Comparison of ENCODE assay signal across 12 cellular contexts in genomic region chr19:3509566-3509989, GRCh38. TPM values are rescaled to one million over a fixed set of nuclear protein-coding genes. Genes with fewer than 3 reads are reported as not detected.
DNase-seq lines count a peak whose midpoint lies in the region; ATAC-seq and TF ChIP-seq lines count a peak whose summit lies in the region.
"Had no signal": no experiment of that assay in that cellular context is flagged by ENCODE, and none has a peak within 500 bp of the region (broad histone marks: within the 10 kb centered on the region; RNA-seq: fewer than 3 reads in every experiment).

No MANE protein-coding gene starts in this region.

- intact Hi-C loops in gastrocnemius medialis (cut with DNase I; ENCODE audit: low total_unique reads), result loop anchor here (5.0 to 10.0 kb wide), 2 partner anchors 253 to 555 kb away; partner anchors contain the start of genes APBA3 and MRPL54
- intact Hi-C loops in heart left ventricle (cut with DNase I), result no loop called here

- no peak overlapping the region for H3K4me3 ChIP-seq in ACC112 (ENCODE audit: low read depth, low read length)
- H3K4me3 ChIP-seq in gastrocnemius medialis, result no peak overlapping the region
- H3K4me3 ChIP-seq in heart left ventricle, result no peak overlapping the region

- H3K27ac ChIP-seq in ACC112 (ENCODE audit: low read depth, low read length) (peak overlapping the region; percentile 26; the same call in 1 of the 2 replicates), gastrocnemius medialis (no peak overlapping the region), heart left ventricle (no peak overlapping the region)

- no peak overlapping the region for H2AFZ ChIP-seq in ACC112 (ENCODE audit: low read length, unreplicated experiment)

- DNase-seq in HCEC 1CT (peak; percentile 40), memory B cell (ENCODE audit: low spot score in 2 of 2) (no peak), gastrocnemius medialis (no peak), heart left ventricle (no peak)
- DNase-seq in activated naive CD4-positive, alpha-beta T cell treated with anti-CD3 and anti-CD28 coated beads, Interleukin-2, amount 50 U/mL, for 72 hours (ENCODE audit: low spot score in 2 of 2), result no peak
- DNase-seq: activated CD4-positive, CD25-positive, alpha-beta regulatory T cell treated with anti-CD3 and anti-CD28 coated beads, Interleukin-2, amount 50 U/mL, for 72 hours; nucleus accumbens had no signal

- H3K9me3 ChIP-seq in gastrocnemius medialis (no peaks in the 10 kb centered on the region), heart left ventricle (no peaks in the 10 kb centered on the region)

- no peaks in the 10 kb centered on the region for H3K9me3 Mint-ChIP-seq in activated naive CD4-positive, alpha-beta T cell treated with anti-CD3 and anti-CD28 coated beads, Interleukin-2, amount 50 U/mL, for 72 hours
- H3K9me3 Mint-ChIP-seq in memory B cell, result no peaks in the 10 kb centered on the region

- peak in 1 of 2 donors; percentile 19 for ATAC-seq in activated naive CD4-positive, alpha-beta T cell treated with anti-CD3 and anti-CD28 coated beads, Interleukin-2, amount 50 U/mL, for 72 hours
- ATAC-seq in memory B cell (ENCODE audit: low read depth) (no peak), GM19397 (IDR thresholded peaks at IDR 0.05; ENCODE audit: unreplicated experiment) (no peak), GM18502 (IDR thresholded peaks at IDR 0.05; ENCODE audit: poor library complexity, unreplicated experiment) (no peak), gastrocnemius medialis (no peak), heart left ventricle (no peak)

- H3K27me3 ChIP-seq in ACC112 (ENCODE audit: insufficient read depth, low read length) (no peaks in the 10 kb centered on the region), gastrocnemius medialis (no peaks in the 10 kb centered on the region), heart left ventricle (no peaks in the 10 kb centered on the region)

- peaks cover 18 to 21% of the 10 kb centered on the region in 2 donors for H3K36me3 Mint-ChIP-seq in activated naive CD4-positive, alpha-beta T cell treated with anti-CD3 and anti-CD28 coated beads, Interleukin-2, amount 50 U/mL, for 72 hours
- peaks cover 7% of the 10 kb centered on the region for H3K36me3 Mint-ChIP-seq in memory B cell

- H3K4me1 ChIP-seq in ACC112 (ENCODE audit: control insufficient read depth, insufficient read depth, low read length, unreplicated experiment), result peaks cover 20% of the 10 kb centered on the region
- peaks cover 11 to 44% of the 10 kb centered on the region in 2 donors for H3K4me1 ChIP-seq in gastrocnemius medialis
- peaks cover 4 to 70% (median 25%) of the 10 kb centered on the region in 12 donors for H3K4me1 ChIP-seq in heart left ventricle

- in situ Hi-C loops in gastrocnemius medialis (cut with MboI; ENCODE audit: low sequenced_read_pairs in 4 of 4), result no loop called here

- H3K36me3 ChIP-seq in ACC112 (ENCODE audit: insufficient read depth, low read length), result no peaks in the 10 kb centered on the region
- H3K36me3 ChIP-seq in gastrocnemius medialis, result no peaks in the 10 kb centered on the region
- H3K36me3 ChIP-seq in heart left ventricle, result peaks cover 0 to 24% (median 2%) of the 10 kb centered on the region in 9 donors

- H3K4me3 Mint-ChIP-seq in memory B cell, result peak overlapping the region; percentile 28

- peaks cover 35% of the 10 kb centered on the region for H3K4me1 Mint-ChIP-seq in memory B cell

- no peak for TF ChIP-seq POLR2A in gastrocnemius medialis (IDR thresholded peaks at IDR 0.05)
- TF ChIP-seq POLR2A in heart left ventricle (IDR thresholded peaks at IDR 0.05), result no peak

- H3K27ac Mint-ChIP-seq in activated naive CD4-positive, alpha-beta T cell treated with anti-CD3 and anti-CD28 coated beads, Interleukin-2, amount 50 U/mL, for 72 hours, result peak overlapping the region; percentile 16 to 93
- peak overlapping the region; percentile 6 for H3K27ac Mint-ChIP-seq in memory B cell

- no peaks in the 10 kb centered on the region for H3K27me3 Mint-ChIP-seq in memory B cell

- TF ChIP-seq CTCF in gastrocnemius medialis (IDR thresholded peaks at IDR 0.05 in 4 of 5, conservative IDR thresholded peaks at IDR 0.05 in 1 of 5), result no peak
- no peak for TF ChIP-seq CTCF in heart left ventricle (IDR thresholded peaks at IDR 0.05)

- peaks cover 82% of the 10 kb centered on the region for H3K79me2 ChIP-seq in ACC112 (ENCODE audit: control insufficient read depth, insufficient read depth, low read length, unreplicated experiment)

- 88 to 91% (median 88%) methylated on average over 12 to 15 of the region's 15 CpGs for WGBS in heart left ventricle, 4 donors

RNA-seq across cellular contexts. Expression of gene FZR1, which starts 3.5 kb away (rescaled TPM):
- 10 to 100 TPM; 52.4 to 73.5 TPM for total RNA-seq in activated naive CD4-positive, alpha-beta T cell treated with anti-CD3 and anti-CD28 coated beads, Interleukin-2, amount 50 U/mL, for 72 hours
- total RNA-seq in gastrocnemius medialis, result 10 to 100 TPM; 15.9 to 32.0 (median 21.0) TPM
- total RNA-seq in heart left ventricle, result 10 to 100 TPM; 15.4 to 41.0 (median 26.4) TPM
- 10 to 100 TPM; 13.9 to 23.5 TPM for polyA plus RNA-seq in heart left ventricle

RNA-seq across cellular contexts. Expression of gene DOHH, which starts 9.1 kb away (rescaled TPM):
- 10 to 100 TPM; 13.2 to 14.8 TPM for total RNA-seq in activated naive CD4-positive, alpha-beta T cell treated with anti-CD3 and anti-CD28 coated beads, Interleukin-2, amount 50 U/mL, for 72 hours
- total RNA-seq in gastrocnemius medialis (10 to 100 TPM; 15.3 to 59.5 (median 42.8) TPM), heart left ventricle (10 to 100 TPM in 5 of 9 donors, 1 to 10 TPM in 4; 7.4 to 32.3 (median 10.1) TPM)
- polyA plus RNA-seq in heart left ventricle, result 10 to 100 TPM; 17.9 to 34.3 TPM

RNA-seq across cellular contexts. Expression of gene SMIM44, which starts 26.3 kb away (rescaled TPM):
- total RNA-seq in activated naive CD4-positive, alpha-beta T cell treated with anti-CD3 and anti-CD28 coated beads, Interleukin-2, amount 50 U/mL, for 72 hours, result not detected
- total RNA-seq in gastrocnemius medialis, result not detected
- total RNA-seq in heart left ventricle, result not detected
- polyA plus RNA-seq in heart left ventricle, result not detected
- total RNA-seq: fibroblast of lung, NCI-H460 had no signal
- polyA plus RNA-seq: fibroblast of lung had no signal

RNA-seq across cellular contexts. Expression of gene SMIM24, which starts 29.3 kb away (rescaled TPM):
- total RNA-seq in activated naive CD4-positive, alpha-beta T cell treated with anti-CD3 and anti-CD28 coated beads, Interleukin-2, amount 50 U/mL, for 72 hours, result under 1 TPM in 1 of 2 donors, not detected in 1; 0.72 TPM
- total RNA-seq in gastrocnemius medialis, result not detected
- not detected for total RNA-seq in heart left ventricle
- polyA plus RNA-seq in heart left ventricle, result under 1 TPM in 1 of 2 donors, not detected in 1; 0.15 TPM
- total RNA-seq: fibroblast of lung, NCI-H460 had no signal
- polyA plus RNA-seq: fibroblast of lung had no signal

RNA-seq across cellular contexts. Expression of gene TEKTIP1, which starts 29.4 kb away (rescaled TPM):
- total RNA-seq in activated naive CD4-positive, alpha-beta T cell treated with anti-CD3 and anti-CD28 coated beads, Interleukin-2, amount 50 U/mL, for 72 hours, result 1 to 10 TPM; 3.0 to 3.8 TPM
- total RNA-seq in gastrocnemius medialis, result not detected
- 1 to 10 TPM in 3 of 9 donors, under 1 TPM in 3, not detected in 3; 0.63 to 1.8 (median 0.93) TPM for total RNA-seq in heart left ventricle
- not detected for polyA plus RNA-seq in heart left ventricle
- total RNA-seq: fibroblast of lung, NCI-H460 had no signal
- polyA plus RNA-seq: fibroblast of lung had no signal
